ENCODE assay signal across 1 cellular context in genomic region chr7:16446508-16446907, GRCh38.
TF ChIP-seq lines count a peak whose summit lies in the region.

No MANE protein-coding gene starts in this region.

TF ChIP-seq in A549, 52 proteins besides CTCF, POLR2A, EP300 and RAD21 (continued from another document):
- TF ChIP-seq ELK1 (IDR thresholded peaks at IDR 0.05; ENCODE audit: low read depth, low read length) (no peak), HMGXB4 (CRISPR knock-in tag; IDR thresholded peaks at IDR 0.05; ENCODE audit: borderline replicate concordance) (no peak), BCL3 (IDR thresholded peaks at IDR 0.05) (no peak), ATOH8 (CRISPR knock-in tag; IDR thresholded peaks at IDR 0.05; ENCODE audit: low read depth) (no peak), HDAC2 (IDR thresholded peaks at IDR 0.05) (no peak)
